ENCODE assay signal across 22 cellular contexts in genomic region chr6:108337721-108338120, GRCh38.
"Had no signal": no experiment of that assay in that cellular context is flagged by ENCODE, and none has a peak within 500 bp of the region (broad histone marks: within the 10 kb centered on the region; RNA-seq: fewer than 3 reads in every experiment).

No MANE protein-coding gene starts in this region.

- DNase-seq: colonic mucosa; effector CD8-positive, alpha-beta T cell; endodermal cell; foreskin fibroblast; gastrocnemius medialis; head of caudate nucleus; left ventricle myocardium superior; lower lobe of right lung; mucosa of descending colon; naive B cell; psoas muscle; right cardiac atrium; sigmoid colon; small intestine; stimulated activated CD4-positive, alpha-beta T cell treated with anti-CD3 and anti-CD28 coated beads, Interleukin-15, amount 100 ng/mL, for 24 hours; stimulated activated CD4-positive, alpha-beta T cell treated with anti-CD3 and anti-CD28 coated beads, Interleukin-2, amount 100 ng/mL, for 48 hours; stimulated activated naive B cell treated with anti-CD40 and anti-IgM and Interleukin-4, amounts not matched to agents 10 μg/mL and 1 μg/mL and 100 μg/mL, for 72 hours; thyroid gland had no signal

- H3K36me3 ChIP-seq: colonic mucosa, gastrocnemius medialis, lower lobe of right lung, neutrophil, sigmoid colon, thyroid gland had no signal

- H3K27ac ChIP-seq: colonic mucosa, epithelial cell of prostate, gastrocnemius medialis, lower lobe of right lung, neutrophil, psoas muscle, sigmoid colon, thyroid gland had no signal

- H3K9me3 ChIP-seq: colonic mucosa, gastrocnemius medialis, lower lobe of right lung, mucosa of descending colon, neutrophil, psoas muscle, sigmoid colon, thyroid gland had no signal

- ATAC-seq: esophagus mucosa; gastrocnemius medialis; left ventricle myocardium superior; lower lobe of right lung; mucosa of descending colon; natural killer cell treated with Interleukin-12 subunit alpha and Interleukin-12 subunit beta and Interleukin-15 and Interleukin-18, amount 100 ng/mL, for 72 hours; psoas muscle; right cardiac atrium; stimulated activated naive B cell treated with anti-CD40 and anti-IgM and Interleukin-4, amounts not matched to agents 10 μg/mL and 1 μg/mL and 100 μg/mL, for 72 hours had no signal

- H3K4me3 ChIP-seq: colonic mucosa, gastrocnemius medialis, lower lobe of right lung, mucosa of descending colon, psoas muscle, sigmoid colon, thyroid gland had no signal

- H3K27me3 ChIP-seq: colonic mucosa, gastrocnemius medialis, neutrophil, sigmoid colon, thyroid gland had no signal

- H3K4me1 ChIP-seq: colonic mucosa, lower lobe of right lung, psoas muscle, sigmoid colon, thyroid gland had no signal
